Comparison of ENCODE assay signal across 16 cellular contexts in the genomic region with DNA sequence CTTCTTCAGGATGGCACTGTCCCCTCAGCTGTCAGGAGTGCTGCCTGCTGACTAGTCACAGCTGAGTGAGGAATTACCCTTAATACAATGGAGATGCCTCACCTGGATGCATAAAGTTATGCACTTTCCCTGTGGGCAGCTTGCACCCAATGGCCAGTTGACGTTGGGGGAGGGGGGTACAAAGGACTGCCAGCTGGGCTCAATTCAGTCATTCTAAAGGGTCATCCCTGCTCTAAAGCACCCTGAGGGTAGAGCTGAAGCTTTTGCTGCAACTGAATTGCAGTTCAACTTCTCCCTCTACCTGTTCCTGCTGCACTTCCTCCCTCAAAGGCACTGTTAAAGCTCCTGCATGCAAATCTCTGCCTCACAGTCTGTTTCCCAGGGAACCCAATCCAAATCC.
"Had no signal": no experiment of that assay in that cellular context is flagged by ENCODE, and none has a peak within 500 bp of the region (broad histone marks: within the 10 kb centered on the region; RNA-seq: fewer than 3 reads in every experiment).

No MANE protein-coding gene starts in this region.

- H3K36me3 Mint-ChIP-seq: natural killer cell had no signal

- DNase-seq: dermis blood vessel endothelial cell; esophagus squamous epithelium; foreskin fibroblast; glutamatergic neuron; natural killer cell; nucleus accumbens; ovary; sigmoid colon; stimulated activated CD4-positive, alpha-beta T cell treated with anti-CD3 and anti-CD28 coated beads, Interleukin-12 subunit alpha, Interleukin-12 subunit beta, amount 100 ng/mL, for 4 hours; stimulated activated naive CD4-positive, alpha-beta T cell treated with Interleukin-2 at 50 U/mL for 16 hours; uterus had no signal

- H3K4me1 Mint-ChIP-seq: natural killer cell had no signal

- H3K27ac ChIP-seq: esophagus squamous epithelium, gastroesophageal sphincter, ovary, right atrium auricular region, sigmoid colon, skin epidermis, uterus had no signal

- H3K4me1 ChIP-seq: gastroesophageal sphincter, right atrium auricular region, uterus had no signal

- H3K36me3 ChIP-seq: esophagus squamous epithelium, gastroesophageal sphincter, ovary, right atrium auricular region, sigmoid colon, uterus had no signal

- H3K4me3 Mint-ChIP-seq: natural killer cell, neural crest cell had no signal

- ATAC-seq: gastroesophageal sphincter, left lobe of liver, natural killer cell had no signal

- H3K4me3 ChIP-seq: esophagus squamous epithelium, gastroesophageal sphincter, ovary, right atrium auricular region, sigmoid colon, skin epidermis, uterus had no signal

- H3K27ac Mint-ChIP-seq: natural killer cell had no signal

- H3K9me3 Mint-ChIP-seq: natural killer cell had no signal

- H3K9me3 ChIP-seq: esophagus squamous epithelium, gastroesophageal sphincter, ovary, right atrium auricular region, sigmoid colon, uterus had no signal

- H3K27me3 ChIP-seq: esophagus squamous epithelium, gastroesophageal sphincter, ovary, right atrium auricular region, sigmoid colon, uterus had no signal
